ENCODE assay signal across 13 cellular contexts in genomic region chr13:76874466-76874865, GRCh38. TPM values are rescaled to one million over a fixed set of nuclear protein-coding genes. Genes with fewer than 3 reads are reported as not detected.
DNase-seq lines count a peak whose midpoint lies in the region; ATAC-seq and TF ChIP-seq lines count a peak whose summit lies in the region.
"Had no signal": no experiment of that assay in that cellular context is flagged by ENCODE, and none has a peak within 500 bp of the region (broad histone marks: within the 10 kb centered on the region; RNA-seq: fewer than 3 reads in every experiment).

No MANE protein-coding gene starts in this region.

- H3K4me3 Mint-ChIP-seq in activated B cell treated with CpG ODN at 0.5 μM for 24 hours: no peak overlapping the region
- H3K4me3 Mint-ChIP-seq: activated CD8-positive, alpha-beta T cell treated with anti-CD3 and anti-CD28 coated beads, Interleukin-2, amount 10 ng/mL, durations not matched to agents 7 days and 5 days; naive B cell; stimulated activated naive CD8-positive, alpha-beta T cell treated with anti-CD3 and anti-CD28 coated beads, Interleukin-15, amount 100 ng/mL, for 72 hours had no signal

- CTCF ChIA-PET in activated B cell treated with CpG ODN at 0.5 μM for 24 hours (lab: Charles Lee): interaction anchor here (4.2 kb wide), 1 partner anchor 10 kb away, joined by 25 read pairs; the partner anchor contains the start of gene KCTD12

- POLR2A ChIA-PET in activated B cell treated with CpG ODN at 0.5 μM for 24 hours (lab: Charles Lee): interaction anchor here (2.2 kb wide), 1 partner anchor 11 kb away, joined by 11 read pairs; the partner anchor contains the start of gene KCTD12

- H3K27ac Mint-ChIP-seq in activated B cell treated with CpG ODN at 0.5 μM for 24 hours: no peak overlapping the region
- H3K27ac Mint-ChIP-seq: activated CD8-positive, alpha-beta T cell treated with anti-CD3 and anti-CD28 coated beads, Interleukin-2, amount 10 ng/mL, durations not matched to agents 7 days and 5 days; stimulated activated naive CD8-positive, alpha-beta T cell treated with anti-CD3 and anti-CD28 coated beads, Interleukin-15, amount 100 ng/mL, for 72 hours had no signal

- no peak for DNase-seq in activated B cell treated with CpG ODN at 0.5 μM for 24 hours
- no peak for DNase-seq in NCI-H226
- no peak for DNase-seq in left ventricle myocardium superior
- no peak for DNase-seq in NCI-H1417 treated with DMSO at 0.1 percent for 48 hours (lab: John Stamatoyannopoulos, UW)
- DNase-seq: activated CD8-positive, alpha-beta T cell treated with anti-CD3 and anti-CD28 coated beads, Interleukin-2, amount 10 ng/mL, durations not matched to agents 7 days and 5 days; amniotic stem cell; naive B cell; NCI-H2081 treated with DMSO at 0.1 percent for 48 hours; stimulated activated naive CD8-positive, alpha-beta T cell treated with anti-CD3 and anti-CD28 coated beads, Interleukin-15, amount 100 ng/mL, for 72 hours had no signal

- intact Hi-C loops in activated B cell treated with CpG ODN at 0.5 μM for 24 hours (cut with micrococcal nuclease): no loop called here
- intact Hi-C loops in left ventricle myocardium superior (cut with micrococcal nuclease): no loop called here

- H3K9me3 Mint-ChIP-seq in activated B cell treated with CpG ODN at 0.5 μM for 24 hours: no peaks in the 10 kb centered on the region
- H3K9me3 Mint-ChIP-seq: naive B cell; stimulated activated naive CD8-positive, alpha-beta T cell treated with anti-CD3 and anti-CD28 coated beads, Interleukin-15, amount 100 ng/mL, for 72 hours had no signal

- peaks cover 5% of the 10 kb centered on the region for H3K27me3 Mint-ChIP-seq in activated B cell treated with CpG ODN at 0.5 μM for 24 hours

- ATAC-seq in GM18508 (IDR thresholded peaks at IDR 0.05; ENCODE audit: insufficient read depth, unreplicated experiment): peak; percentile 56
- ATAC-seq in GM21528 (IDR thresholded peaks at IDR 0.05; ENCODE audit: low FRiP score, unreplicated experiment): peak; percentile 74
- ATAC-seq in HG03139 (IDR thresholded peaks at IDR 0.05; ENCODE audit: unreplicated experiment): peak; percentile 50
- peak; percentile 26 for ATAC-seq in activated B cell treated with CpG ODN at 0.5 μM for 24 hours (ENCODE audit: low read depth)
- no peak for ATAC-seq in left ventricle myocardium superior
- no peak for ATAC-seq in HG03045 (IDR thresholded peaks at IDR 0.05; ENCODE audit: unreplicated experiment)
- ATAC-seq: activated CD8-positive, alpha-beta T cell treated with anti-CD3 and anti-CD28 coated beads, Interleukin-2, amount 10 ng/mL, durations not matched to agents 7 days and 5 days; stimulated activated naive CD8-positive, alpha-beta T cell treated with anti-CD3 and anti-CD28 coated beads, Interleukin-15, amount 100 ng/mL, for 72 hours had no signal

- H3K36me3 Mint-ChIP-seq in activated B cell treated with CpG ODN at 0.5 μM for 24 hours (ENCODE audit: low read depth): no peaks in the 10 kb centered on the region
- H3K36me3 Mint-ChIP-seq: naive B cell had no signal

- H3K4me1 Mint-ChIP-seq in activated B cell treated with CpG ODN at 0.5 μM for 24 hours: peaks cover 15% of the 10 kb centered on the region

- no peak for TF ChIP-seq CTCF in activated B cell treated with CpG ODN at 0.5 μM for 24 hours (IDR thresholded peaks at IDR 0.05)

RNA-seq across cellular contexts. Expression of gene KCTD12, which starts 11.7 kb away (rescaled TPM):
- total RNA-seq in activated B cell treated with CpG ODN at 0.5 μM for 24 hours: 4.5 and 5.5 TPM in 2 replicates
- total RNA-seq in left ventricle myocardium superior: 39.6 TPM

Comparison
In these comparisons a context has a peak if more than half of its experiments do, and no peak if none do; other contexts are left out.
1. ATAC-seq: peak in GM18508 (single experiment), GM21528 (single experiment), HG03139 (single experiment) and activated B cell treated with CpG ODN at 0.5 μM for 24 hours (single experiment); none in left ventricle myocardium superior (single experiment) and HG03045 (single experiment).